In the genomic region with DNA sequence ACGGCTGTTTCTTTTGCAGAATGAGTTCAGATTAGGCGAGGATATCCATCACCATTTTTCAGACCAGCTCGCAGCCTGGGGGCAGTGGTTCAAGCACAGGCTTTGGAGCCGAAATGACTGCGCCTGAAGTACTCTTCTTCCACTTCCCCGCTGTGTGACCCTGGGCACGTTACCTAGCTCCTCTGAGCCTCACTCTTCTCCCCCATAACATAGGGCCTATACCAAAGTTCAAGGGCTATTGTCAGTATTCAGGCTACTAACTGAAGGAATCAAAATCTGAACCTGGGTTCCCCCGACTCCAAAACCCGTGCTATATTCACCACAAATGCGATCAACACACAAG, we compare ENCODE assay signal across 8 cellular contexts. TPM values are rescaled to one million over a fixed set of nuclear protein-coding genes. Genes with fewer than 3 reads are reported as not detected.
A peak's percentile ranks its signal among the peaks of the same experiment; 100 is the strongest.
DNase-seq lines count a peak whose midpoint lies in the region; ATAC-seq and TF ChIP-seq lines count a peak whose summit lies in the region.

No MANE protein-coding gene starts in this region.

- TF ChIP-seq CTCF in left ventricle myocardium inferior (IDR thresholded peaks at IDR 0.05; ENCODE audit: borderline replicate concordance) (no peak), foreskin fibroblast (IDR thresholded peaks at IDR 0.05; ENCODE audit: low read depth, low read length) (no peak)

- DNase-seq in left ventricle myocardium inferior: no peak
- DNase-seq in Right ventricle myocardium inferior (ENCODE audit: missing footprints): no peak
- DNase-seq in foreskin fibroblast: no peak
- DNase-seq in OCI-M1 (lab: John Stamatoyannopoulos, UW): no peak

- ATAC-seq in Right ventricle myocardium inferior (no peak), SK-N-SH treated with all-trans-retinoic acid at 6 μM for 48 hours (peak; percentile 7; the same call in 2 of the 3 replicates), HG02623 (IDR thresholded peaks at IDR 0.05; ENCODE audit: unreplicated experiment) (no peak), GM19463 (IDR thresholded peaks at IDR 0.05; ENCODE audit: unreplicated experiment) (no peak)

- H3K9me3 ChIP-seq in left ventricle myocardium inferior (replicated peaks): no peaks in the 10 kb centered on the region

- H3K27ac ChIP-seq in left ventricle myocardium inferior (replicated peaks) (peak overlapping the region; percentile 92), skin epidermis (peak overlapping the region in 20 of 21 experiments; percentile 77 to 96 (median 90))

- peaks cover 43% of the 10 kb centered on the region for H3K36me3 ChIP-seq in left ventricle myocardium inferior

- intact Hi-C loops in left ventricle myocardium inferior (cut with micrococcal nuclease): no loop called here
- intact Hi-C loops in Right ventricle myocardium inferior (cut with DNase I): loop anchor here (2.0 to 5.0 kb wide), 2 partner anchors 64 to 139 kb away; no protein-coding TSS in a partner anchor

- H3K27me3 ChIP-seq in left ventricle myocardium inferior (ENCODE audit: low read depth): no peaks in the 10 kb centered on the region

- H3K4me3 ChIP-seq in left ventricle myocardium inferior: peak overlapping the region; percentile 86
- H3K4me3 ChIP-seq in foreskin fibroblast (ENCODE audit: low read depth in 1 of 2, low read length in 2 of 2): peak overlapping the region; percentile 96 to 100
- H3K4me3 ChIP-seq in skin epidermis: peak overlapping the region; percentile 66 to 94 (median 75)

- peaks cover 60% of the 10 kb centered on the region for H3K4me1 ChIP-seq in left ventricle myocardium inferior

TF ChIP-seq in SK-N-SH treated with all-trans-retinoic acid at 6 μM for 48 hours, 23 proteins besides CTCF, POLR2A, EP300 and RAD21:
- TF ChIP-seq ZFP30 (CRISPR knock-in tag; IDR thresholded peaks at IDR 0.05): no peak
- no peak for TF ChIP-seq ZNF8 (CRISPR knock-in tag; IDR thresholded peaks at IDR 0.05)
- no peak for TF ChIP-seq CSDC2 (CRISPR knock-in tag; IDR thresholded peaks at IDR 0.05)
- TF ChIP-seq GLIS3 (CRISPR knock-in tag; IDR thresholded peaks at IDR 0.05): no peak
- TF ChIP-seq ZNF70 (CRISPR knock-in tag; IDR thresholded peaks at IDR 0.05): no peak

RNA-seq across cellular contexts. Expression of gene MRPL21, which starts 0.4 kb away (rescaled TPM):
- 121 TPM for total RNA-seq in left ventricle myocardium inferior
- total RNA-seq in Right ventricle myocardium inferior: 120 TPM

RNA-seq across cellular contexts. Expression of gene IGHMBP2, which starts 0.4 kb away (rescaled TPM):
- 13.2 TPM for total RNA-seq in left ventricle myocardium inferior
- total RNA-seq in Right ventricle myocardium inferior: 13.8 TPM
